In genomic region chr14:59063259-59063658, GRCh38 we compare ENCODE assay signal across 32 cellular contexts.
"Had no signal": no experiment of that assay in that cellular context is flagged by ENCODE, and none has a peak within 500 bp of the region (broad histone marks: within the 10 kb centered on the region; RNA-seq: fewer than 3 reads in every experiment).

No MANE protein-coding gene starts in this region.

- H3K4me1 ChIP-seq: ascending aorta had no signal

- H3K4me3 ChIP-seq: ascending aorta, cardiac muscle cell had no signal

- H3K36me3 ChIP-seq: ascending aorta, cardiac muscle cell had no signal

- ATAC-seq: activated CD8-positive, alpha-beta T cell treated with anti-CD3 and anti-CD28 coated beads for 36 hours; activated naive CD8-positive, alpha-beta T cell treated with anti-CD3 and anti-CD28 coated beads, Interleukin-2, amount 50 U/mL, for 24 hours; activated T-cell treated with anti-CD3 and anti-CD28 coated beads, Interleukin-2, amount 50 U/mL, for 4 hours; activated T-cell treated with anti-CD3 and anti-CD28 coated beads, Interleukin-2, amount 50 U/mL, for 72 hours; activated T-helper 17 cell treated with anti-CD3 and anti-CD28 coated beads, Interleukin-2, amount 50 U/mL, for 72 hours had no signal

- DNase-seq: activated B cell treated with CpG ODN at 0.5 μM for 24 hours; activated CD4-positive, alpha-beta memory T cell treated with anti-CD3 and anti-CD28 coated beads for 36 hours; activated CD4-positive, alpha-beta T cell treated with anti-CD3 and anti-CD28 coated beads for 4 hours; activated CD4-positive, alpha-beta T cell treated with anti-CD3 and anti-CD28 coated beads, Interleukin-2, amount 10 ng/mL, durations not matched to agents 24 days and 14 days; activated CD4-positive, alpha-beta T cell treated with anti-CD3 and anti-CD28 coated beads, Interleukin-2, amount 50 U/mL, for 1 hour; activated CD4-positive, alpha-beta T cell treated with anti-CD3 and anti-CD28 coated beads, Interleukin-2, amount 50 U/mL, for 4 hours; activated CD4-positive, CD25-positive, alpha-beta regulatory T cell treated with anti-CD3 and anti-CD28 coated beads, Interleukin-2, amount 50 U/mL, for 72 hours; activated CD8-positive, alpha-beta memory T cell treated with anti-CD3 and anti-CD28 coated beads, Interleukin-2, amount 50 U/mL, for 4 hours; activated CD8-positive, alpha-beta T cell treated with anti-CD3 and anti-CD28 coated beads for 36 hours; activated effector memory CD4-positive, alpha-beta T cell treated with anti-CD3 and anti-CD28 coated beads, Interleukin-2, amount 50 U/mL, for 16 hours; activated gamma-delta T cell treated with Interleukin-2 at 50 U/mL for 16 hours; activated naive CD4-positive, alpha-beta T cell; activated naive CD4-positive, alpha-beta T cell treated with anti-CD3 and anti-CD28 coated beads for 36 hours; activated naive CD4-positive, alpha-beta T cell treated with anti-CD3 and anti-CD28 coated beads, Interleukin-2, amount 50 U/mL, for 16 hours; activated naive CD8-positive, alpha-beta T cell treated with anti-CD3 and anti-CD28 coated beads, Interleukin-2, amount 10 ng/mL, durations not matched to agents 7 days and 5 days; activated naive CD8-positive, alpha-beta T cell treated with anti-CD3 and anti-CD28 coated beads, Interleukin-2, amount 50 U/mL, for 24 hours; activated T-cell treated with anti-CD3 and anti-CD28 coated beads for 4 hours; activated T-cell treated with anti-CD3 and anti-CD28 coated beads, Interleukin-2, amount 50 U/mL, for 1 hour; activated T-cell treated with anti-CD3 and anti-CD28 coated beads, Interleukin-2, amount 50 U/mL, for 4 hours; activated T-cell treated with anti-CD3 and anti-CD28 coated beads, Interleukin-2, amount 50 U/mL, for 72 hours; amygdala; anterior cingulate cortex; caudate nucleus; T-helper 1 cell; T-helper 2 cell; T-helper 9 cell had no signal

- H3K27ac ChIP-seq: ascending aorta, cardiac muscle cell, VCaP had no signal

- FAIRE-seq: bronchial epithelial cell, TTC549 had no signal

- H3K27me3 ChIP-seq: ascending aorta, cardiac muscle cell had no signal
